ENCODE assay signal across 14 cellular contexts in the genomic region with DNA sequence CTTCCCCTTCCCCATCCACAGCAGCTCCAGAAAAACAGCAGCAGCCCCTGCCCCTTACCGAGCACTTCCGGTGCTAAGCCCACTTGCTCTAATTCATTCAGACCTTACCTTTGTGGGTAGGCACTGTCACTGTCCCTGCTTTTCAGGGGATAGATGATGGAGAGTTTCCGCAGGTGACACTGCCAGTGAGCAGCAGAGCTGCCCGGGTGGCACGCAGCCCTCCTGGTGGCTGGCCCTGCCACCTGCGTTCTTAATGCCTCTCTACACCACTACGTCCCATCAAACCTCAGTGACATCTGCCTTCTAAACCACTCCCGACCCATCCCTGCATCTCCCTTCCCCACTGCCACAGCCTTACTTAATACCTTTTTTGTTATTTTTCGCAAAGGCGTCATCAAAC.
DNase-seq lines count a peak whose midpoint lies in the region; ATAC-seq and TF ChIP-seq lines count a peak whose summit lies in the region.
"Had no signal": no experiment of that assay in that cellular context is flagged by ENCODE, and none has a peak within 500 bp of the region (broad histone marks: within the 10 kb centered on the region; RNA-seq: fewer than 3 reads in every experiment).

No MANE protein-coding gene starts in this region.

- no peak overlapping the region for H3K4me3 ChIP-seq in OCI-LY1 (ENCODE audit: low read depth, low read length, poor library complexity, severe bottlenecking)
- no peak overlapping the region for H3K4me3 ChIP-seq in neural progenitor cell
- H3K4me3 ChIP-seq: GM12878, HAP-1 had no signal

- no peaks in the 10 kb centered on the region for H3K9me2 ChIP-seq in OCI-LY1 (ENCODE audit: low read depth, low read length)

- POLR2A ChIA-PET in activated naive CD8-positive, alpha-beta T cell treated with anti-CD3 and anti-CD28 coated beads, Interleukin-2, amount 10 ng/mL, durations not matched to agents 7 days and 5 days (lab: Charles Lee): no interaction called here

- H3K4me1 ChIP-seq in OCI-LY1 (ENCODE audit: insufficient read depth, low read length, severe bottlenecking) (peaks cover 47% of the 10 kb centered on the region), neural progenitor cell (peaks cover 7% of the 10 kb centered on the region)

- DNase-seq in activated T-cell treated with anti-CD3 and anti-CD28 coated beads, Interleukin-2, amount 50 U/mL, for 72 hours: no peak
- no peak for DNase-seq in activated T-cell treated with anti-CD3 and anti-CD28 coated beads, Interleukin-2, amount 50 U/mL, for 1 hour
- DNase-seq in activated naive CD8-positive, alpha-beta T cell treated with anti-CD3 and anti-CD28 coated beads, Interleukin-2, amount 10 ng/mL, durations not matched to agents 7 days and 5 days: no peak
- DNase-seq in neural progenitor cell (ENCODE audit: low spot score): no peak
- no peak for DNase-seq in NCI-H82 treated with DMSO at 0.1 percent for 48 hours (lab: John Stamatoyannopoulos, UW; ENCODE audit: unreplicated experiment)
- DNase-seq: DMS79, NCI-H1105 treated with DMSO at 0.1 percent for 48 hours, NCI-H1930 had no signal

- ATAC-seq in activated T-cell treated with anti-CD3 and anti-CD28 coated beads, Interleukin-2, amount 50 U/mL, for 72 hours (replicated peaks in 1 of 2): no peak
- no peak for ATAC-seq in activated naive CD8-positive, alpha-beta T cell treated with anti-CD3 and anti-CD28 coated beads, Interleukin-2, amount 10 ng/mL, durations not matched to agents 7 days and 5 days (ENCODE audit: low read depth)
- ATAC-seq in activated CD4-positive, CD25-positive, alpha-beta regulatory T cell treated with anti-CD3 and anti-CD28 coated beads, Interleukin-2, amount 50 U/mL, for 24 hours: no peak
- ATAC-seq in GM19452 (IDR thresholded peaks at IDR 0.05; ENCODE audit: unreplicated experiment): no peak
- ATAC-seq: GM12878 had no signal

- H3K4me2 ChIP-seq in OCI-LY1 (ENCODE audit: low read length) (no peak overlapping the region), neural progenitor cell (no peak overlapping the region)

- peaks cover 9% of the 10 kb centered on the region for H3K9me3 ChIP-seq in OCI-LY1 (ENCODE audit: low read length)
- no peaks in the 10 kb centered on the region for H3K9me3 ChIP-seq in neural progenitor cell (ENCODE audit: low read depth)
- H3K9me3 ChIP-seq: HAP-1 had no signal

- H3K27me3 Mint-ChIP-seq in activated T-cell treated with anti-CD3 and anti-CD28 coated beads, Interleukin-2, amount 50 U/mL, for 72 hours (ENCODE audit: low read depth): no peaks in the 10 kb centered on the region
- no peaks in the 10 kb centered on the region for H3K27me3 Mint-ChIP-seq in activated naive CD8-positive, alpha-beta T cell treated with anti-CD3 and anti-CD28 coated beads, Interleukin-2, amount 10 ng/mL, durations not matched to agents 7 days and 5 days
- H3K27me3 Mint-ChIP-seq in neural progenitor cell (ENCODE audit: insufficient read depth, low read depth): peaks cover 12% of the 10 kb centered on the region

- H3K9me3 Mint-ChIP-seq in activated T-cell treated with anti-CD3 and anti-CD28 coated beads, Interleukin-2, amount 50 U/mL, for 72 hours: no peaks in the 10 kb centered on the region
- peaks cover 1% of the 10 kb centered on the region for H3K9me3 Mint-ChIP-seq in activated naive CD8-positive, alpha-beta T cell treated with anti-CD3 and anti-CD28 coated beads, Interleukin-2, amount 10 ng/mL, durations not matched to agents 7 days and 5 days
- peaks cover 13% of the 10 kb centered on the region for H3K9me3 Mint-ChIP-seq in neural progenitor cell

- TF ChIP-seq CTCF in OCI-LY1 (IDR thresholded peaks at IDR 0.05; ENCODE audit: low read length) (no peak), neural progenitor cell (IDR thresholded peaks at IDR 0.05) (no peak)

- H3K27me3 ChIP-seq in OCI-LY1 (ENCODE audit: insufficient read depth, low read length) (no peaks in the 10 kb centered on the region), neural progenitor cell (no peaks in the 10 kb centered on the region)

- H4K20me1 ChIP-seq in OCI-LY1 (ENCODE audit: insufficient read depth, low read length) (no peaks in the 10 kb centered on the region), neural progenitor cell (ENCODE audit: low read depth) (no peaks in the 10 kb centered on the region)

- H3K36me3 Mint-ChIP-seq in activated T-cell treated with anti-CD3 and anti-CD28 coated beads, Interleukin-2, amount 50 U/mL, for 72 hours (ENCODE audit: insufficient read depth in 2 of 2): peaks cover 26 to 57% of the 10 kb centered on the region in 2 donors
- peaks cover 51% of the 10 kb centered on the region for H3K36me3 Mint-ChIP-seq in activated naive CD8-positive, alpha-beta T cell treated with anti-CD3 and anti-CD28 coated beads, Interleukin-2, amount 10 ng/mL, durations not matched to agents 7 days and 5 days
- H3K36me3 Mint-ChIP-seq in neural progenitor cell: no peaks in the 10 kb centered on the region
- H3K36me3 Mint-ChIP-seq: CD14-positive monocyte had no signal

- H3K79me2 ChIP-seq in OCI-LY1 (ENCODE audit: insufficient read depth, low read length) (no peaks in the 10 kb centered on the region), neural progenitor cell (ENCODE audit: low read depth) (no peaks in the 10 kb centered on the region)

- H3K27ac ChIP-seq in OCI-LY1 (ENCODE audit: low read depth, low read length, poor library complexity, severe bottlenecking) (peak overlapping the region; percentile 46), neural progenitor cell (no peak overlapping the region)

- peak overlapping the region; percentile 29 for H3K27ac Mint-ChIP-seq in activated T-cell treated with anti-CD3 and anti-CD28 coated beads, Interleukin-2, amount 50 U/mL, for 72 hours
- peak overlapping the region; percentile 18 for H3K27ac Mint-ChIP-seq in activated naive CD8-positive, alpha-beta T cell treated with anti-CD3 and anti-CD28 coated beads, Interleukin-2, amount 10 ng/mL, durations not matched to agents 7 days and 5 days
- H3K27ac Mint-ChIP-seq in neural progenitor cell: peak overlapping the region; percentile 29
- H3K27ac Mint-ChIP-seq: CD14-positive monocyte had no signal

- peaks cover 72% of the 10 kb centered on the region for H3K36me3 ChIP-seq in OCI-LY1 (ENCODE audit: insufficient read depth, low read length)
- no peaks in the 10 kb centered on the region for H3K36me3 ChIP-seq in neural progenitor cell
- H3K36me3 ChIP-seq: HAP-1 had no signal

- no peak overlapping the region for H3K4me3 Mint-ChIP-seq in activated T-cell treated with anti-CD3 and anti-CD28 coated beads, Interleukin-2, amount 50 U/mL, for 72 hours
- no peak overlapping the region for H3K4me3 Mint-ChIP-seq in activated naive CD8-positive, alpha-beta T cell treated with anti-CD3 and anti-CD28 coated beads, Interleukin-2, amount 10 ng/mL, durations not matched to agents 7 days and 5 days
- H3K4me3 Mint-ChIP-seq in neural progenitor cell: no peak overlapping the region
- H3K4me3 Mint-ChIP-seq: CD14-positive monocyte had no signal

- peaks cover 37% of the 10 kb centered on the region for H3K4me1 Mint-ChIP-seq in activated T-cell treated with anti-CD3 and anti-CD28 coated beads, Interleukin-2, amount 50 U/mL, for 72 hours (ENCODE audit: low read depth)
- H3K4me1 Mint-ChIP-seq in activated naive CD8-positive, alpha-beta T cell treated with anti-CD3 and anti-CD28 coated beads, Interleukin-2, amount 10 ng/mL, durations not matched to agents 7 days and 5 days: peaks cover 12% of the 10 kb centered on the region
- peaks cover 33% of the 10 kb centered on the region for H3K4me1 Mint-ChIP-seq in neural progenitor cell

- H3K9ac ChIP-seq in OCI-LY1 (ENCODE audit: low read length): no peak overlapping the region
- no peak overlapping the region for H3K9ac ChIP-seq in neural progenitor cell

- H2AFZ ChIP-seq in OCI-LY1 (ENCODE audit: low read length) (no peak overlapping the region), neural progenitor cell (replicated peaks) (no peak overlapping the region)

- H3F3A ChIP-seq in OCI-LY1 (ENCODE audit: insufficient read depth, low read length) (no peaks in the 10 kb centered on the region), neural progenitor cell (ENCODE audit: low read depth) (peaks cover 6% of the 10 kb centered on the region)
